In the genomic region with DNA sequence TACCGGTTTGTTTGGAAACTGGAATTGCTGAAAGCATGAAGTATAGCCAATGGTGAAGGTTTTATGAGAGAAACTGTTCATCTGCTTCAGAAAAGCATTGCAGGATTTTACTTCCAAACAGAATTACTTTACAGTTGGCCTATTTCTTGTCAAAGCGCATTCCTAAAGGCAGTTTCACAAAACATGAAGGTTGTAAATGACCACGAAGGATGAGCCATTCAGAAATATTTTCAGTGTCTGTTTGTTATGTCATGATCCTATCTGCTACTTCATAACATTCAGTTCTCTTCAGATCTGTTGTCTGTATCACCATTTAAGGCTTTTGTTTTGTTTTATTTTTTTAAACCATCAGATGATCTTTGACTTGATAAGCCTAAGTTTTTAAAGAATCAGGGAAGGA, we compare ENCODE assay signal across 24 cellular contexts. TPM values are rescaled to one million over a fixed set of nuclear protein-coding genes. Genes with fewer than 3 reads are reported as not detected.
A peak's percentile ranks its signal among the peaks of the same experiment; 100 is the strongest.
DNase-seq lines count a peak whose midpoint lies in the region; ATAC-seq and TF ChIP-seq lines count a peak whose summit lies in the region.
"Had no signal": no experiment of that assay in that cellular context is flagged by ENCODE, and none has a peak within 500 bp of the region (broad histone marks: within the 10 kb centered on the region; RNA-seq: fewer than 3 reads in every experiment).

No MANE protein-coding gene starts in this region.

- no peaks in the 10 kb centered on the region for H3K27me3 Mint-ChIP-seq in Caco-2 (ENCODE audit: insufficient read depth, unreplicated experiment)
- H3K27me3 Mint-ChIP-seq: activated naive CD8-positive, alpha-beta T cell treated with anti-CD3 and anti-CD28 coated beads for 36 hours; B cell had no signal

- no TSS peak for BruUV-seq in Caco-2 (replicated peaks; lab: Mats Ljungman, UMichigan)

- no peaks in the 10 kb centered on the region for H3K36me3 ChIP-seq in Caco-2 (ENCODE audit: control insufficient read depth, insufficient read depth, low read length)
- H3K36me3 ChIP-seq: prostate gland had no signal

- H3K4me3 ChIP-seq in foreskin fibroblast (ENCODE audit: low read depth in 1 of 2, low read length in 2 of 2) (no peak overlapping the region), skeletal muscle cell (ENCODE audit: low read depth, low read length) (no peak overlapping the region), Caco-2 (ENCODE audit: low read depth, low read length) (no peak overlapping the region)
- H3K4me3 ChIP-seq: gastrocnemius medialis, MG63, neural progenitor cell, prostate gland, skin epidermis, tibial nerve had no signal

- CTCF ChIA-PET in Caco-2 (lab: Charles Lee), result no interaction called here

- POLR2A ChIA-PET in Caco-2 (lab: Charles Lee), result no interaction called here

- H3K9me3 Mint-ChIP-seq in Caco-2 (ENCODE audit: unreplicated experiment), result peaks cover 6% of the 10 kb centered on the region
- H3K9me3 Mint-ChIP-seq: activated naive CD8-positive, alpha-beta T cell treated with anti-CD3 and anti-CD28 coated beads for 36 hours had no signal

- H3K4me1 Mint-ChIP-seq in Caco-2 (ENCODE audit: low read depth, unreplicated experiment), result no peaks in the 10 kb centered on the region
- H3K4me1 Mint-ChIP-seq: neural progenitor cell had no signal

- ATAC-seq in SK-N-SH treated with all-trans-retinoic acid at 6 μM for 48 hours (peak; percentile 27; the same call in 2 of the 3 replicates), GM18498 (IDR thresholded peaks at IDR 0.05; ENCODE audit: unreplicated experiment) (no peak)
- ATAC-seq: gastrocnemius medialis; left colon; stimulated activated naive CD8-positive, alpha-beta T cell treated with anti-CD3 and anti-CD28 coated beads, Interleukin-15, Interleukin-2, amounts not matched to agents 100 U/mL and 50 U/mL, for 24 hours had no signal

- DNase-seq in ELR (ENCODE audit: low read depth) (peak; percentile 34), foreskin fibroblast (peak; percentile 6 to 8), skeletal muscle cell (ENCODE audit: low read depth) (peak; percentile 7), Caco-2 (no peak), NCI-H226 (no peak)
- DNase-seq: activated CD4-positive, alpha-beta T cell treated with anti-CD3 and anti-CD28 coated beads for 48 hours; activated naive CD8-positive, alpha-beta T cell treated with anti-CD3 and anti-CD28 coated beads for 36 hours; gastrocnemius medialis; left colon; MG63; NCI-H1436; NCI-H2171; stimulated activated CD4-positive, alpha-beta T cell treated with anti-CD3 and anti-CD28 coated beads, Interleukin-4, amount 100 ng/mL, for 1 hour; stimulated activated naive CD8-positive, alpha-beta T cell treated with anti-CD3 and anti-CD28 coated beads, Interleukin-15, Interleukin-2, amounts not matched to agents 100 U/mL and 50 U/mL, for 24 hours had no signal

- no peaks in the 10 kb centered on the region for H3K4me1 ChIP-seq in Caco-2
- H3K4me1 ChIP-seq: gastrocnemius medialis, neural progenitor cell, prostate gland, tibial nerve had no signal

- intact Hi-C loops in Caco-2 (cut with micrococcal nuclease; ENCODE audit: unreplicated experiment), result no loop called here

- no peaks in the 10 kb centered on the region for H3K27me3 ChIP-seq in Caco-2 (replicated peaks; ENCODE audit: control insufficient read depth, insufficient read depth, low read length)
- H3K27me3 ChIP-seq: gastrocnemius medialis, MG63, neural progenitor cell, tibial nerve had no signal

- H3K27ac Mint-ChIP-seq in Caco-2 (ENCODE audit: unreplicated experiment), result no peak overlapping the region
- H3K27ac Mint-ChIP-seq: activated naive CD8-positive, alpha-beta T cell treated with anti-CD3 and anti-CD28 coated beads for 36 hours; B cell; neural progenitor cell had no signal

- peaks cover 4% of the 10 kb centered on the region; the same call in 1 of the 2 replicates for H3K9me3 ChIP-seq in Caco-2
- H3K9me3 ChIP-seq: gastrocnemius medialis, prostate gland, tibial nerve had no signal

- peaks cover 72% of the 10 kb centered on the region for H3K36me3 Mint-ChIP-seq in Caco-2 (ENCODE audit: insufficient read depth, unreplicated experiment)

- TF ChIP-seq CTCF in foreskin fibroblast (IDR thresholded peaks at IDR 0.05; ENCODE audit: low read depth, low read length) (no peak), Caco-2 (IDR thresholded peaks at IDR 0.05; ENCODE audit: insufficient read depth in 1 of 2, low read depth in 1 of 2, low read length in 1 of 2, severe bottlenecking in 1 of 2, unreplicated experiment in 1 of 2) (no peak)

- no peak overlapping the region for H3K4me3 Mint-ChIP-seq in Caco-2 (ENCODE audit: unreplicated experiment)
- H3K4me3 Mint-ChIP-seq: activated naive CD8-positive, alpha-beta T cell treated with anti-CD3 and anti-CD28 coated beads for 36 hours; B cell; neural progenitor cell had no signal

TF ChIP-seq in SK-N-SH treated with all-trans-retinoic acid at 6 μM for 48 hours, 23 proteins besides CTCF, POLR2A, EP300 and RAD21:
- no peak for TF ChIP-seq SNAI2 (CRISPR knock-in tag; IDR thresholded peaks at IDR 0.05)
- TF ChIP-seq PPARA (CRISPR knock-in tag; IDR thresholded peaks at IDR 0.05; ENCODE audit: borderline replicate concordance), result no peak

RNA-seq across cellular contexts. Expression of a gene that starts 45.7 kb away (rescaled TPM):
- total RNA-seq in Caco-2 (2022), result 81.7 and 87.6 TPM in 2 replicates

RNA-seq across cellular contexts. Expression of a gene that starts 57.2 kb away (rescaled TPM):
- total RNA-seq in Caco-2 (2022), result 0.37 TPM in 1 of 2 replicates, not detected in the other
- total RNA-seq: B cell, bronchial epithelial cell, dermis microvascular lymphatic vessel endothelial cell, gastrocnemius medialis, left colon, mononuclear cell, prostate gland, tibial nerve had no signal

Comparison
In these comparisons a context has a peak if more than half of its experiments do, and no peak if none do; other contexts are left out.
1. DNase-seq: peak in ELR (single experiment), foreskin fibroblast (2 of 2) and skeletal muscle cell (single experiment); none in Caco-2 (0 of 2) and NCI-H226 (single experiment).